In genomic region chr2:64327510-64328414, GRCh38 we compare ENCODE assay signal across 8 cellular contexts.
A peak's percentile ranks its signal among the peaks of the same experiment; 100 is the strongest.
DNase-seq lines count a peak whose midpoint lies in the region; ATAC-seq and TF ChIP-seq lines count a peak whose summit lies in the region.

No MANE protein-coding gene starts in this region.

- in situ Hi-C loops in astrocyte of the spinal cord (cut with HindIII; ENCODE audit: low sequenced_read_pairs) = no loop called here

- ATAC-seq in HG02798 (IDR thresholded peaks at IDR 0.05; ENCODE audit: poor library complexity, unreplicated experiment) (peak; percentile 25), HG02642 (IDR thresholded peaks at IDR 0.05; ENCODE audit: poor library complexity, unreplicated experiment) (no peak)

- CTCF ChIA-PET in CD4-positive, alpha-beta memory T cell (lab: Charles Lee; ENCODE audit: partially characterized antibody) = interaction anchor here (0.6 to 9.5 kb wide), 62 partner anchors 10 to 728 kb away, joined by 3 to 341 read pairs (median 5); partner anchors contain the start of genes AFTPH and CEP68

- no peaks in the 10 kb centered on the region for H3K9me3 Mint-ChIP-seq in CD4-positive, alpha-beta memory T cell
- no peaks in the 10 kb centered on the region for H3K9me3 Mint-ChIP-seq in immature natural killer cell

- peak overlapping the region; percentile 76 to 93 (median 78) for H3K4me3 Mint-ChIP-seq in CD4-positive, alpha-beta memory T cell
- peak overlapping the region; percentile 75 to 93 (median 77) for H3K4me3 Mint-ChIP-seq in immature natural killer cell

- intact Hi-C loops in CD4-positive, alpha-beta memory T cell (cut with micrococcal nuclease) = loop anchor here (1.0 to 5.0 kb wide), 5 partner anchors 45 to 730 kb away; partner anchors contain the start of gene CEP68

- H3K9me3 ChIP-seq in CD4-positive, alpha-beta memory T cell (ENCODE audit: control insufficient read depth in 1 of 2, low read length in 2 of 2) = no peaks in the 10 kb centered on the region

- DNase-seq in CD4-positive, alpha-beta memory T cell = peak; percentile 48 to 60 (median 49)
- DNase-seq in T follicular helper cell (ENCODE audit: low read depth) = peak; percentile 20
- peak; percentile 27 for DNase-seq in astrocyte of the spinal cord (ENCODE audit: low read depth, low spot score)
- peak; percentile 42 to 57 (median 52) for DNase-seq in immature natural killer cell
- peak; percentile 23 for DNase-seq in stimulated activated CD4-positive, alpha-beta T cell treated with anti-CD3 and anti-CD28 coated beads, Interleukin-1b, Interleukin-23, amount 100 ng/mL, for 1 hour (ENCODE audit: low read depth in 2 of 2)
- no peak for DNase-seq in NCI-H1694 treated with DMSO at 0.1 percent for 48 hours (lab: John Stamatoyannopoulos, UW)

- no peaks in the 10 kb centered on the region for H3K36me3 Mint-ChIP-seq in CD4-positive, alpha-beta memory T cell
- H3K36me3 Mint-ChIP-seq in immature natural killer cell = peaks cover 0 to 4% (median 0%) of the 10 kb centered on the region in 3 donors

- no peaks in the 10 kb centered on the region for H3K36me3 ChIP-seq in CD4-positive, alpha-beta memory T cell (ENCODE audit: insufficient read depth, low read length)

- POLR2A ChIA-PET in CD4-positive, alpha-beta memory T cell (lab: Charles Lee; ENCODE audit: partially characterized antibody) = interaction anchor here (0.6 to 4.9 kb wide), 22 partner anchors 15 to 739 kb away, joined by 3 to 77 read pairs (median 4); partner anchors contain the start of genes AFTPH, MDH1, PELI1 and SERTAD2

- no peaks in the 10 kb centered on the region for H3K27me3 Mint-ChIP-seq in CD4-positive, alpha-beta memory T cell
- peaks cover 0 to 4% (median 3%) of the 10 kb centered on the region in 3 donors for H3K27me3 Mint-ChIP-seq in immature natural killer cell (ENCODE audit: low read depth in 3 of 3)

- peak overlapping the region; percentile 10 for H3K27ac ChIP-seq in CD4-positive, alpha-beta memory T cell (ENCODE audit: low read depth, low read length)

- peaks cover 57% of the 10 kb centered on the region for H3K4me1 ChIP-seq in CD4-positive, alpha-beta memory T cell (ENCODE audit: insufficient read depth, low read length)

- TF ChIP-seq CTCF in astrocyte of the spinal cord (IDR thresholded peaks at IDR 0.05; ENCODE audit: low read depth, low read length) = peak; percentile 42

- peaks cover 35 to 65% (median 53%) of the 10 kb centered on the region in 4 donors for H3K4me1 Mint-ChIP-seq in CD4-positive, alpha-beta memory T cell
- peaks cover 68 to 71% of the 10 kb centered on the region in 2 donors for H3K4me1 Mint-ChIP-seq in immature natural killer cell

- H3K27ac Mint-ChIP-seq in CD4-positive, alpha-beta memory T cell = peak overlapping the region; percentile 88 to 96 (median 93)
- peak overlapping the region; percentile 80 to 97 (median 91) for H3K27ac Mint-ChIP-seq in immature natural killer cell

- peak overlapping the region; percentile 14 to 32 for H3K4me3 ChIP-seq in CD4-positive, alpha-beta memory T cell (ENCODE audit: low read length in 2 of 2)
- peak overlapping the region; percentile 16 for H3K4me3 ChIP-seq in astrocyte of the spinal cord (ENCODE audit: low read depth, low read length)

- H3K27me3 ChIP-seq in CD4-positive, alpha-beta memory T cell (ENCODE audit: insufficient read depth, low read length) = no peaks in the 10 kb centered on the region
